ENCODE assay signal across 8 cellular contexts in the genomic region with DNA sequence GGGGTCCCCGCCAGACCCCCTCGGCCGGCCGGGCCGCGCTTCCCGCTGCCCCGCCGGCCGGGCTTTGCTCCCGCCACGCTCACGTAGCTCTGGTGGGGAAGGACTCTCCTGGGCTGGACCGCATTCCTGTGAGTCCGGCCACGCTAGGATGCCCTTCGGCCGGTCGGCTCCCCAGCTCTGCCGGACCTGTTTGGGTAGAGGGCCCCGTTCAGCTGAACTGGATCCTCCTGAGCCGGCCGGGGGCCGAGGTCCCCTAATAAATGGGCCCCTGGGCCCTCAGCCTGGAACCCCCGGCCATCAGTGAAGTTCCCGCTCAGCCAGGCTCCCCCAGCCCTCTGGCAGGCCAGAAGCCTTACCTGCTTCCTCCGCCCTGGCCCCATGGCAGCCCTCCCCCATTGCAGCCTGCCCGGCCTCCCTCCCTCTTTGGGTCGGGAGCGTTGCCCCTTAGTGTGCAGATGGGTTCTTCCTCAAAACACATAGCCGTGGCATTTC. TPM values are rescaled to one million over a fixed set of nuclear protein-coding genes. Genes with fewer than 3 reads are reported as not detected.
DNase-seq lines count a peak whose midpoint lies in the region; ATAC-seq and TF ChIP-seq lines count a peak whose summit lies in the region.

No MANE protein-coding gene starts in this region.

- H3K27me3 Mint-ChIP-seq in activated CD4-positive, alpha-beta T cell treated with anti-CD3 and anti-CD28 coated beads, Interleukin-2, amount 10 ng/mL, durations not matched to agents 24 days and 14 days = no peaks in the 10 kb centered on the region
- H3K27me3 Mint-ChIP-seq in naive thymus-derived CD8-positive, alpha-beta T cell = no peaks in the 10 kb centered on the region

- peak overlapping the region; percentile 28 for H3K27ac ChIP-seq in ACC112 (ENCODE audit: low read depth, low read length)

- intact Hi-C loops in activated CD4-positive, alpha-beta T cell treated with anti-CD3 and anti-CD28 coated beads, Interleukin-2, amount 10 ng/mL, durations not matched to agents 24 days and 14 days (cut with micrococcal nuclease) = loop anchor here (1.0 to 10.0 kb wide), 5 partner anchors 14 to 264 kb away; a partner anchor contains a TSS

- POLR2A ChIA-PET in naive thymus-derived CD8-positive, alpha-beta T cell (lab: Charles Lee) = interaction anchor here (1.0 to 2.3 kb wide), 5 partner anchors 23 to 129 kb away, joined by 3 to 8 read pairs (median 4); a partner anchor contains a TSS

- ATAC-seq in GM18868 (IDR thresholded peaks at IDR 0.05; ENCODE audit: unreplicated experiment) (peak; percentile 37), HG03442 (IDR thresholded peaks at IDR 0.05; ENCODE audit: unreplicated experiment) (peak; percentile 23)
- peak; percentile 18 to 43 for ATAC-seq in naive thymus-derived CD8-positive, alpha-beta T cell

- H3K4me1 ChIP-seq in ACC112 (ENCODE audit: control insufficient read depth, insufficient read depth, low read length, unreplicated experiment) = peaks cover 27% of the 10 kb centered on the region

- DNase-seq in activated CD4-positive, alpha-beta T cell treated with anti-CD3 and anti-CD28 coated beads, Interleukin-2, amount 10 ng/mL, durations not matched to agents 24 days and 14 days = peak; percentile 79
- DNase-seq in epithelial cell of proximal tubule (ENCODE audit: low read depth) (no peak), LoVo (ENCODE audit: low spot score) (no peak), COR-L47 (lab: John Stamatoyannopoulos, UW) (no peak)
- peak in 4 of 10 donors; percentile 13 to 28 (median 24) for DNase-seq in naive thymus-derived CD8-positive, alpha-beta T cell

- H3K4me1 Mint-ChIP-seq in activated CD4-positive, alpha-beta T cell treated with anti-CD3 and anti-CD28 coated beads, Interleukin-2, amount 10 ng/mL, durations not matched to agents 24 days and 14 days = peaks cover 23% of the 10 kb centered on the region
- H3K4me1 Mint-ChIP-seq in naive thymus-derived CD8-positive, alpha-beta T cell = peaks cover 16 to 36% (median 31%) of the 10 kb centered on the region in 4 donors

- H3K4me3 ChIP-seq in ACC112 (ENCODE audit: low read depth, low read length) = peak overlapping the region; percentile 97
- peak overlapping the region; percentile 79 for H3K4me3 ChIP-seq in epithelial cell of proximal tubule (ENCODE audit: low read depth, low read length)

- peak overlapping the region; percentile 74 for H3K27ac Mint-ChIP-seq in activated CD4-positive, alpha-beta T cell treated with anti-CD3 and anti-CD28 coated beads, Interleukin-2, amount 10 ng/mL, durations not matched to agents 24 days and 14 days
- peak overlapping the region; percentile 82 to 97 (median 92) for H3K27ac Mint-ChIP-seq in naive thymus-derived CD8-positive, alpha-beta T cell

- H3K79me2 ChIP-seq in ACC112 (ENCODE audit: control insufficient read depth, insufficient read depth, low read length, unreplicated experiment) = peaks cover 34% of the 10 kb centered on the region

- TF ChIP-seq CTCF in epithelial cell of proximal tubule (conservative IDR thresholded peaks at IDR 0.05; ENCODE audit: low read depth, low read length) = no peak

- peak overlapping the region; percentile 83 for H3K4me3 Mint-ChIP-seq in activated CD4-positive, alpha-beta T cell treated with anti-CD3 and anti-CD28 coated beads, Interleukin-2, amount 10 ng/mL, durations not matched to agents 24 days and 14 days
- H3K4me3 Mint-ChIP-seq in naive thymus-derived CD8-positive, alpha-beta T cell = peak overlapping the region; percentile 84 to 96 (median 91)

- H3K27me3 ChIP-seq in ACC112 (ENCODE audit: insufficient read depth, low read length) = no peaks in the 10 kb centered on the region

- no peaks in the 10 kb centered on the region for H3K9me3 Mint-ChIP-seq in activated CD4-positive, alpha-beta T cell treated with anti-CD3 and anti-CD28 coated beads, Interleukin-2, amount 10 ng/mL, durations not matched to agents 24 days and 14 days
- H3K9me3 Mint-ChIP-seq in naive thymus-derived CD8-positive, alpha-beta T cell = no peaks in the 10 kb centered on the region

- peaks cover 6% of the 10 kb centered on the region; the same call in 1 of the 2 replicates for H3K36me3 ChIP-seq in ACC112 (ENCODE audit: insufficient read depth, low read length)

- H2AFZ ChIP-seq in ACC112 (ENCODE audit: low read length, unreplicated experiment) = peak overlapping the region; percentile 72

- H3K36me3 Mint-ChIP-seq in activated CD4-positive, alpha-beta T cell treated with anti-CD3 and anti-CD28 coated beads, Interleukin-2, amount 10 ng/mL, durations not matched to agents 24 days and 14 days (ENCODE audit: low read depth) = peaks cover 20% of the 10 kb centered on the region
- peaks cover 0 to 23% (median 0%) of the 10 kb centered on the region in 3 donors for H3K36me3 Mint-ChIP-seq in naive thymus-derived CD8-positive, alpha-beta T cell

RNA-seq across cellular contexts. Expression of a gene that starts 0.6 kb away (rescaled TPM):
- total RNA-seq in activated CD4-positive, alpha-beta T cell treated with anti-CD3 and anti-CD28 coated beads, Interleukin-2, amount 10 ng/mL, durations not matched to agents 24 days and 14 days = 25.5 and 26.2 TPM in 2 replicates
- total RNA-seq in epithelial cell of proximal tubule = 14.9 and 22.4 TPM in 2 replicates
- total RNA-seq in naive thymus-derived CD8-positive, alpha-beta T cell = 10 to 100 TPM; 23.3 to 24.2 TPM
- polyA plus RNA-seq in naive thymus-derived CD8-positive, alpha-beta T cell = 10 to 100 TPM in 1 of 3 donors, 1 to 10 TPM in 2; 9.6 to 11.5 (median 9.7) TPM

RNA-seq across cellular contexts. Expression of a gene that starts 14.8 kb away (rescaled TPM):
- total RNA-seq in activated CD4-positive, alpha-beta T cell treated with anti-CD3 and anti-CD28 coated beads, Interleukin-2, amount 10 ng/mL, durations not matched to agents 24 days and 14 days = 11.7 and 12.8 TPM in 2 replicates
- 16.4 and 25.3 TPM in 2 replicates for total RNA-seq in epithelial cell of proximal tubule
- 10 to 100 TPM; 14.7 to 15.6 TPM for total RNA-seq in naive thymus-derived CD8-positive, alpha-beta T cell
- polyA plus RNA-seq in naive thymus-derived CD8-positive, alpha-beta T cell = 10 to 100 TPM; 17.7 to 25.7 (median 22.7) TPM

RNA-seq across cellular contexts. Expression of a gene that starts 23.9 kb away (rescaled TPM):
- 131 and 149 TPM in 2 replicates for total RNA-seq in activated CD4-positive, alpha-beta T cell treated with anti-CD3 and anti-CD28 coated beads, Interleukin-2, amount 10 ng/mL, durations not matched to agents 24 days and 14 days
- total RNA-seq in epithelial cell of proximal tubule = 99.5 and 124 TPM in 2 replicates
- total RNA-seq in naive thymus-derived CD8-positive, alpha-beta T cell = 10 to 100 TPM; 40.7 to 44.6 TPM
- 10 to 100 TPM; 32.7 to 41.2 (median 36.0) TPM for polyA plus RNA-seq in naive thymus-derived CD8-positive, alpha-beta T cell
